In the genomic region with DNA sequence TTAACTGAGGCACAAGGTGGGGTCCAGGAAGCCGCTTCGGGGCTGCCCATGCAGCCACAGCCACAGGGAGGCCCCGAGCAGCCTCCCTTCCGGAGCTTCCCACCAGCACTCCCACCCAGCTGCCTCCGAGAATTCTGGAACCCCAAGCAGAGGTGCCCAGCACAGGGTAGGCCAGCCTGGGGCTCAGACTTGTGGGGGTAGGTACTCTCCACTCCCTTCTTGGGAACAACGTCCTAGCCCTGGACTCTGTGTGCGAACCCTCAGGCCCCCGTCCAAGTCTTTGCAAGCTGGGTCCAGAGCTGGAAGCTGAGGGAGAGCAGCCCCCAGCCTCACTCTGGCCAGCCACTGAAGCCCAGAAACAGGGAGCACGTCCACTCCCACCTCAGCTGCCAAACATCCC, we compare ENCODE assay signal across 1 cellular context.
TF ChIP-seq lines count a peak whose summit lies in the region.

No MANE protein-coding gene starts in this region.

TF ChIP-seq in SK-N-SH, 30 proteins besides CTCF, POLR2A, EP300 and RAD21 (continued from another document):
- TF ChIP-seq, protein P1, sequence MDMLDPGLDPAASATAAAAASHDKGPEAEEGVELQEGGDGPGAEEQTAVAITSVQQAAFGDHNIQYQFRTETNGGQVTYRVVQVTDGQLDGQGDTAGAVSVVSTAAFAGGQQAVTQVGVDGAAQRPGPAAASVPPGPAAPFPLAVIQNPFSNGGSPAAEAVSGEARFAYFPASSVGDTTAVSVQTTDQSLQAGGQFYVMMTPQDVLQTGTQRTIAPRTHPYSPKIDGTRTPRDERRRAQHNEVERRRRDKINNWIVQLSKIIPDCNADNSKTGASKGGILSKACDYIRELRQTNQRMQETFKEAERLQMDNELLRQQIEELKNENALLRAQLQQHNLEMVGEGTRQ (IDR thresholded peaks at IDR 0.05; ENCODE audit: borderline replicate concordance, low read depth, low read length), result no peak
- TF ChIP-seq SMC3 (IDR thresholded peaks at IDR 0.05; ENCODE audit: low read depth, low read length) (no peak), RFX5 (IDR thresholded peaks at IDR 0.05; ENCODE audit: low read length) (no peak), RCOR1 (IDR thresholded peaks at IDR 0.05; ENCODE audit: low read length) (no peak), FOXM1 (IDR thresholded peaks at IDR 0.05; ENCODE audit: low read depth) (no peak), POLR2AphosphoS5 (IDR thresholded peaks at IDR 0.05; ENCODE audit: low read depth, low read length) (no peak), CHD2 (IDR thresholded peaks at IDR 0.05; ENCODE audit: low read length, partially characterized antibody) (no peak), TCF12 (IDR thresholded peaks at IDR 0.05) (no peak), TAF1 (IDR thresholded peaks at IDR 0.05; ENCODE audit: borderline replicate concordance, low read depth, low read length) (no peak)
- TF ChIP-seq, protein P2, sequence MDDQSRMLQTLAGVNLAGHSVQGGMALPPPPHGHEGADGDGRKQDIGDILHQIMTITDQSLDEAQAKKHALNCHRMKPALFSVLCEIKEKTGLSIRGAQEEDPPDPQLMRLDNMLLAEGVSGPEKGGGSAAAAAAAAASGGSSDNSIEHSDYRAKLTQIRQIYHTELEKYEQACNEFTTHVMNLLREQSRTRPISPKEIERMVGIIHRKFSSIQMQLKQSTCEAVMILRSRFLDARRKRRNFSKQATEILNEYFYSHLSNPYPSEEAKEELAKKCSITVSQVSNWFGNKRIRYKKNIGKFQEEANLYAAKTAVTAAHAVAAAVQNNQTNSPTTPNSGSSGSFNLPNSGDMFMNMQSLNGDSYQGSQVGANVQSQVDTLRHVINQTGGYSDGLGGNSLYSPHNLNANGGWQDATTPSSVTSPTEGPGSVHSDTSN (IDR thresholded peaks at IDR 0.05), result no peak
- TF ChIP-seq, protein P3, sequence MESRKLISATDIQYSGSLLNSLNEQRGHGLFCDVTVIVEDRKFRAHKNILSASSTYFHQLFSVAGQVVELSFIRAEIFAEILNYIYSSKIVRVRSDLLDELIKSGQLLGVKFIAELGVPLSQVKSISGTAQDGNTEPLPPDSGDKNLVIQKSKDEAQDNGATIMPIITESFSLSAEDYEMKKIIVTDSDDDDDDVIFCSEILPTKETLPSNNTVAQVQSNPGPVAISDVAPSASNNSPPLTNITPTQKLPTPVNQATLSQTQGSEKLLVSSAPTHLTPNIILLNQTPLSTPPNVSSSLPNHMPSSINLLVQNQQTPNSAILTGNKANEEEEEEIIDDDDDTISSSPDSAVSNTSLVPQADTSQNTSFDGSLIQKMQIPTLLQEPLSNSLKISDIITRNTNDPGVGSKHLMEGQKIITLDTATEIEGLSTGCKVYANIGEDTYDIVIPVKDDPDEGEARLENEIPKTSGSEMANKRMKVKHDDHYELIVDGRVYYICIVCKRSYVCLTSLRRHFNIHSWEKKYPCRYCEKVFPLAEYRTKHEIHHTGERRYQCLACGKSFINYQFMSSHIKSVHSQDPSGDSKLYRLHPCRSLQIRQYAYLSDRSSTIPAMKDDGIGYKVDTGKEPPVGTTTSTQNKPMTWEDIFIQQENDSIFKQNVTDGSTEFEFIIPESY (IDR thresholded peaks at IDR 0.05; ENCODE audit: borderline replicate concordance, low read depth), result no peak
- TF ChIP-seq, protein P4, sequence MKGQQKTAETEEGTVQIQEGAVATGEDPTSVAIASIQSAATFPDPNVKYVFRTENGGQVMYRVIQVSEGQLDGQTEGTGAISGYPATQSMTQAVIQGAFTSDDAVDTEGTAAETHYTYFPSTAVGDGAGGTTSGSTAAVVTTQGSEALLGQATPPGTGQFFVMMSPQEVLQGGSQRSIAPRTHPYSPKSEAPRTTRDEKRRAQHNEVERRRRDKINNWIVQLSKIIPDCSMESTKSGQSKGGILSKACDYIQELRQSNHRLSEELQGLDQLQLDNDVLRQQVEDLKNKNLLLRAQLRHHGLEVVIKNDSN (IDR thresholded peaks at IDR 0.05; ENCODE audit: borderline replicate concordance, low read depth), result no peak
